In the genomic region with DNA sequence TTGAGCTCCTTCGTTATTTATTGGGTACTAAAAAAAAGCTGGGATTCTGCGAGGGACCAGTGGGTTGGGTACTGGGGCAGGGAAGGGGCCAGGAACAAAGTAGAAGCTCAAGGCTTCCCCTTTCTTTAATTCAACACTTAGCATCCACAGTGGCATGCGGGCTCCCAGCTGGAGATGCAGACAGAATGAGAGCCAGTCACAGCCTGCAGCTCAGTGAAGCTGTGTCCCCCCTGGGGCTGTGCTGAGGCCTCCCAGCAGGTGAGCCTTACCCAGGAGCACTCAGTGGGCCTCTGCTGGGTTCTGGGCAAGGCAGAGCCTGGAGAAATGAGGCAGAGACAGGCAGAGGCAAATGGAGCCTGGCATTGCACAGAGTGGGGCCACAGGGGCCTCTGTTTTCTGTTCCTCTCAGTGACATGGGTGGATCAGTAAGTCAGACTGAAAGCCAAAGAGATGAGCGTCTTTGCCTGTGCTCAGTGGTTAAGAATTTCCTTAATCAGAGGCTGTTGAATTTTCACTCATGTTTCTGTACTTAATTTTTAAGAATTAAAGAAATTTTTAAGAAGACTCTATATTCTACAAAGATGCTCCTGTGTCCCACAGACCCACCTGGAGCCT, we compare ENCODE assay signal across 18 cellular contexts.
DNase-seq lines count a peak whose midpoint lies in the region; ATAC-seq and TF ChIP-seq lines count a peak whose summit lies in the region.
"Had no signal": no experiment of that assay in that cellular context is flagged by ENCODE, and none has a peak within 500 bp of the region (broad histone marks: within the 10 kb centered on the region; RNA-seq: fewer than 3 reads in every experiment).

No MANE protein-coding gene starts in this region.

- H3K23ac ChIP-seq in mesendoderm (ENCODE audit: low read length) = no peak overlapping the region

- H2AK5ac ChIP-seq in mesendoderm (ENCODE audit: low read length) = no peak overlapping the region

- H2BK120ac ChIP-seq in mesendoderm (ENCODE audit: low read depth, low read length) = no peak overlapping the region

- peaks cover 7% of the 10 kb centered on the region in 2 donors for H3K36me3 Mint-ChIP-seq in activated T-cell treated with anti-CD3 and anti-CD28 coated beads, Interleukin-2, amount 50 U/mL, for 72 hours (ENCODE audit: insufficient read depth in 2 of 2)
- H3K36me3 Mint-ChIP-seq in activated CD4-positive, alpha-beta memory T cell treated with anti-CD3 and anti-CD28 coated beads for 36 hours = peaks cover 2% of the 10 kb centered on the region
- no peaks in the 10 kb centered on the region for H3K36me3 Mint-ChIP-seq in progenitor cell of endocrine pancreas (ENCODE audit: insufficient read depth)
- H3K36me3 Mint-ChIP-seq: brain, mesothelial cell of epicardium had no signal

- H3K4ac ChIP-seq in mesendoderm (ENCODE audit: low read depth, low read length) = no peak overlapping the region

- no peak overlapping the region for H2BK5ac ChIP-seq in mesendoderm (ENCODE audit: low read length)

- no peaks in the 10 kb centered on the region for H3K79me2 ChIP-seq in mesendoderm (ENCODE audit: control insufficient read depth, insufficient read depth, low read length)

- peak overlapping the region in 1 of 2 donors; percentile 32 for H3K4me3 Mint-ChIP-seq in activated T-cell treated with anti-CD3 and anti-CD28 coated beads, Interleukin-2, amount 50 U/mL, for 72 hours
- no peak overlapping the region for H3K4me3 Mint-ChIP-seq in activated CD4-positive, alpha-beta memory T cell treated with anti-CD3 and anti-CD28 coated beads for 36 hours
- no peak overlapping the region for H3K4me3 Mint-ChIP-seq in progenitor cell of endocrine pancreas (ENCODE audit: low read depth)
- H3K4me3 Mint-ChIP-seq: activated naive CD4-positive, alpha-beta T cell treated with anti-CD3 and anti-CD28 coated beads for 36 hours; brain; mesothelial cell of epicardium had no signal

- no peak for TF ChIP-seq POLR2A in vagina (IDR thresholded peaks at IDR 0.05)

- CTCF ChIA-PET in activated CD4-positive, alpha-beta memory T cell treated with anti-CD3 and anti-CD28 coated beads for 36 hours (lab: Charles Lee) = no interaction called here

- peaks cover 34% of the 10 kb centered on the region for H3K4me1 Mint-ChIP-seq in activated T-cell treated with anti-CD3 and anti-CD28 coated beads, Interleukin-2, amount 50 U/mL, for 72 hours (ENCODE audit: low read depth)
- H3K4me1 Mint-ChIP-seq in activated CD4-positive, alpha-beta memory T cell treated with anti-CD3 and anti-CD28 coated beads for 36 hours (ENCODE audit: low read depth) = peaks cover 31% of the 10 kb centered on the region
- H3K4me1 Mint-ChIP-seq in progenitor cell of endocrine pancreas (ENCODE audit: low read depth) = peaks cover 16% of the 10 kb centered on the region

- H3K27ac Mint-ChIP-seq in activated T-cell treated with anti-CD3 and anti-CD28 coated beads, Interleukin-2, amount 50 U/mL, for 72 hours = no peak overlapping the region
- H3K27ac Mint-ChIP-seq in activated CD4-positive, alpha-beta memory T cell treated with anti-CD3 and anti-CD28 coated beads for 36 hours = peak overlapping the region; percentile 76
- no peak overlapping the region for H3K27ac Mint-ChIP-seq in progenitor cell of endocrine pancreas
- H3K27ac Mint-ChIP-seq: activated naive CD4-positive, alpha-beta T cell treated with anti-CD3 and anti-CD28 coated beads for 36 hours; mesothelial cell of epicardium had no signal

- H3K36me3 ChIP-seq in mesendoderm (ENCODE audit: control insufficient read depth, insufficient read depth, low read length) (no peaks in the 10 kb centered on the region), vagina (no peaks in the 10 kb centered on the region)
- H3K36me3 ChIP-seq: heart left ventricle, neutrophil, upper lobe of left lung had no signal

- TF ChIP-seq CTCF in vagina (IDR thresholded peaks at IDR 0.05) = no peak
- no peak for TF ChIP-seq CTCF in GM10266 (IDR thresholded peaks at IDR 0.05; ENCODE audit: control insufficient read depth, insufficient read depth, low read depth, missing control alignments)
- TF ChIP-seq CTCF in progenitor cell of endocrine pancreas (IDR thresholded peaks at IDR 0.05; ENCODE audit: unreplicated experiment) = no peak

- H3K4me3 ChIP-seq in mesendoderm (ENCODE audit: low read length) = no peak overlapping the region
- H3K4me3 ChIP-seq in vagina = no peak overlapping the region
- H3K4me3 ChIP-seq: dorsolateral prefrontal cortex, heart left ventricle, upper lobe of left lung had no signal

- H3K27ac ChIP-seq in mesendoderm (ENCODE audit: low read depth, low read length) (no peak overlapping the region), vagina (peak overlapping the region; percentile 76)
- H3K27ac ChIP-seq: neutrophil had no signal

- no peak overlapping the region for H2BK15ac ChIP-seq in mesendoderm (replicated peaks; ENCODE audit: low read depth)

- H3K27me3 ChIP-seq in mesendoderm (ENCODE audit: insufficient read depth, low read length, poor library complexity) (no peaks in the 10 kb centered on the region), vagina (no peaks in the 10 kb centered on the region)
- H3K27me3 ChIP-seq: dorsolateral prefrontal cortex, heart left ventricle, neutrophil, upper lobe of left lung had no signal

- H3K9ac ChIP-seq in mesendoderm (ENCODE audit: low read length) = no peak overlapping the region
- H3K9ac ChIP-seq: SK-N-SH had no signal

- H4K5ac ChIP-seq in mesendoderm (ENCODE audit: low read length) = no peak overlapping the region

- DNase-seq in activated T-cell treated with anti-CD3 and anti-CD28 coated beads, Interleukin-2, amount 50 U/mL, for 72 hours = no peak
- no peak for DNase-seq in activated T-cell treated with anti-CD3 and anti-CD28 coated beads for 4 hours
- DNase-seq in activated CD4-positive, alpha-beta memory T cell treated with anti-CD3 and anti-CD28 coated beads for 36 hours = peak; percentile 49
- DNase-seq in mesendoderm = peak; percentile 51
- DNase-seq in vagina (ENCODE audit: extremely low spot score in 2 of 2) = no peak
- DNase-seq in GM10266 (ENCODE audit: extremely low spot score) = no peak
- DNase-seq in progenitor cell of endocrine pancreas (ENCODE audit: low spot score, unreplicated experiment) = no peak
- no peak for DNase-seq in medulla oblongata (ENCODE audit: extremely low spot score)
- DNase-seq: activated naive CD4-positive, alpha-beta T cell treated with anti-CD3 and anti-CD28 coated beads for 36 hours; dorsolateral prefrontal cortex; heart left ventricle; NCI-H2029; NCI-H526; SK-N-SH had no signal

- H3K56ac ChIP-seq in mesendoderm (ENCODE audit: low read length) = no peak overlapping the region

- peaks cover 0 to 6% of the 10 kb centered on the region in 2 donors for H3K9me3 Mint-ChIP-seq in activated T-cell treated with anti-CD3 and anti-CD28 coated beads, Interleukin-2, amount 50 U/mL, for 72 hours
- no peaks in the 10 kb centered on the region for H3K9me3 Mint-ChIP-seq in activated CD4-positive, alpha-beta memory T cell treated with anti-CD3 and anti-CD28 coated beads for 36 hours
- no peaks in the 10 kb centered on the region for H3K9me3 Mint-ChIP-seq in progenitor cell of endocrine pancreas (ENCODE audit: low read depth)
- H3K9me3 Mint-ChIP-seq: mesothelial cell of epicardium had no signal

- H3K4me1 ChIP-seq in mesendoderm (ENCODE audit: control insufficient read depth, low read depth, low read length) = peaks cover 3% of the 10 kb centered on the region
- H3K4me1 ChIP-seq in vagina = peaks cover 27% of the 10 kb centered on the region

- POLR2A ChIA-PET in activated CD4-positive, alpha-beta memory T cell treated with anti-CD3 and anti-CD28 coated beads for 36 hours (lab: Charles Lee) = no interaction called here

- ATAC-seq in activated T-cell treated with anti-CD3 and anti-CD28 coated beads, Interleukin-2, amount 50 U/mL, for 72 hours (replicated peaks in 1 of 2) = peak; percentile 63 to 77
- ATAC-seq: heart left ventricle had no signal

- no CpG with 5 or more reads among the region's 4 CpGs for WGBS in mesendoderm (ENCODE audit: extremely low coverage, insufficient coverage, low lambda C conversion rate)

- no peaks in the 10 kb centered on the region for H3K79me1 ChIP-seq in mesendoderm (ENCODE audit: low read length)

- H3K4me2 ChIP-seq in mesendoderm (ENCODE audit: low read length) = no peak overlapping the region
- H3K4me2 ChIP-seq: SK-N-SH had no signal

- no peak overlapping the region for H3K18ac ChIP-seq in mesendoderm (ENCODE audit: low read length)

- intact Hi-C loops in activated CD4-positive, alpha-beta memory T cell treated with anti-CD3 and anti-CD28 coated beads for 36 hours (cut with micrococcal nuclease) = loop anchor here (1.0 kb wide), 1 partner anchor 9 kb away; no protein-coding TSS in a partner anchor
- intact Hi-C loops in vagina (cut with DNase I) = no loop called here

- H3K27me3 Mint-ChIP-seq in activated T-cell treated with anti-CD3 and anti-CD28 coated beads, Interleukin-2, amount 50 U/mL, for 72 hours (ENCODE audit: low read depth) = peaks cover 9% of the 10 kb centered on the region
- H3K27me3 Mint-ChIP-seq in activated CD4-positive, alpha-beta memory T cell treated with anti-CD3 and anti-CD28 coated beads for 36 hours = no peaks in the 10 kb centered on the region
- H3K27me3 Mint-ChIP-seq in progenitor cell of endocrine pancreas = no peaks in the 10 kb centered on the region

- no peak overlapping the region for H4K8ac ChIP-seq in mesendoderm (ENCODE audit: low read depth, low read length)

- no peaks in the 10 kb centered on the region for H3K9me3 ChIP-seq in vagina
- H3K9me3 ChIP-seq: heart left ventricle, neutrophil, SK-N-SH, upper lobe of left lung had no signal

Comparison
In these comparisons a context has a peak if more than half of its experiments do, and no peak if none do; other contexts are left out.
1. DNase-seq: peak in activated CD4-positive, alpha-beta memory T cell treated with anti-CD3 and anti-CD28 coated beads for 36 hours (single experiment) and mesendoderm (single experiment); none in activated T-cell treated with anti-CD3 and anti-CD28 coated beads, Interleukin-2, amount 50 U/mL, for 72 hours (0 of 2), activated T-cell treated with anti-CD3 and anti-CD28 coated beads for 4 hours (single experiment), vagina (0 of 2), GM10266 (single experiment), progenitor cell of endocrine pancreas (single experiment) and medulla oblongata (single experiment).